Comparison of ENCODE assay signal across 20 cellular contexts in the genomic region with DNA sequence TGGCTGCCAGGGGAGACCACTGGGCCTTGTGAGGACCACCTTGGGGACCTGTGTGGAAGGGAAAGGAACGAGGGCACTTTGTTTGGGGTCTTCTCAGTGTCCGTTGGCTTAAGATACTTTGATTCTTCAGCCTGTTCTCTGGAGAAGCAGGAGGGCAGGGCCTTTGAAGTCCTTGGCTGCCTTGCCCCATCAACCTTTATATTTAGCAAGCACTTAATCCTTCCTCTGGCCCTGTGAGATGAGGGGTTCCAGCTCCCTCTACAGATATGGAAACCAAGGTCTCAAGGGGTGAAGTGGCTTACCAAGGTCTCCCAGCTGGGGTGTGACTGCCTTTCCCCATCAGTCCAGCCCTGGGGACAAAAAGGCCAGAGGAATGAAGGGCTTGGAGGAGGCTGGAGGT. TPM values are rescaled to one million over a fixed set of nuclear protein-coding genes. Genes with fewer than 3 reads are reported as not detected.
"Had no signal": no experiment of that assay in that cellular context is flagged by ENCODE, and none has a peak within 500 bp of the region (broad histone marks: within the 10 kb centered on the region; RNA-seq: fewer than 3 reads in every experiment).

No MANE protein-coding gene starts in this region.

- H3K27ac Mint-ChIP-seq: activated CD4-positive, alpha-beta T cell treated with anti-CD3 and anti-CD28 coated beads, Interleukin-2, amount 10 ng/mL, durations not matched to agents 7 days and 5 days; naive thymus-derived CD8-positive, alpha-beta T cell; T-helper 2 cell treated with Interferon-gamma antibody and Interleukin-4, amounts not matched to agents 5 μg/mL and 100 μg/mL, for 36 hours had no signal

- DNase-seq: activated CD4-positive, alpha-beta T cell treated with anti-CD3 and anti-CD28 coated beads, Interleukin-2, amount 10 ng/mL, durations not matched to agents 7 days and 5 days; activated CD8-positive, alpha-beta memory T cell treated with anti-CD3 and anti-CD28 coated beads for 24 hours; activated naive CD4-positive, alpha-beta T cell; esophagus squamous epithelium; naive thymus-derived CD8-positive, alpha-beta T cell; small intestine; stimulated activated CD4-positive, alpha-beta T cell treated with anti-CD3 and anti-CD28 coated beads, Interleukin-4, amount 100 ng/mL, for 4 hours; stimulated activated CD8-positive, alpha-beta memory T cell treated with anti-CD3 and anti-CD28 coated beads, Interleukin-4, amount 100 ng/mL, for 48 hours; stimulated activated naive CD8-positive, alpha-beta T cell treated with anti-CD3 and anti-CD28 coated beads, Interleukin-15, Interleukin-2, amounts not matched to agents 100 U/mL and 50 U/mL, for 24 hours; SW 1271 had no signal

- H3K9me3 Mint-ChIP-seq: activated CD4-positive, alpha-beta T cell treated with anti-CD3 and anti-CD28 coated beads, Interleukin-2, amount 10 ng/mL, durations not matched to agents 7 days and 5 days; naive thymus-derived CD8-positive, alpha-beta T cell; T-helper 2 cell treated with Interferon-gamma antibody and Interleukin-4, amounts not matched to agents 5 μg/mL and 100 μg/mL, for 36 hours had no signal

- H3K9me3 ChIP-seq: breast epithelium, esophagus squamous epithelium, suprapubic skin had no signal

- H3K27ac ChIP-seq: suprapubic skin had no signal

- H3K27me3 ChIP-seq: breast epithelium, esophagus squamous epithelium, suprapubic skin had no signal

- H3K4me3 ChIP-seq: breast epithelium, esophagus squamous epithelium, suprapubic skin had no signal

- H3K36me3 ChIP-seq: breast epithelium, suprapubic skin had no signal

- H3K4me3 Mint-ChIP-seq: activated CD4-positive, alpha-beta T cell treated with anti-CD3 and anti-CD28 coated beads, Interleukin-2, amount 10 ng/mL, durations not matched to agents 7 days and 5 days; naive thymus-derived CD8-positive, alpha-beta T cell; T-helper 2 cell treated with Interferon-gamma antibody and Interleukin-4, amounts not matched to agents 5 μg/mL and 100 μg/mL, for 36 hours had no signal

- H3K4me1 Mint-ChIP-seq: activated CD4-positive, alpha-beta T cell treated with anti-CD3 and anti-CD28 coated beads, Interleukin-2, amount 10 ng/mL, durations not matched to agents 7 days and 5 days had no signal

- H3K27me3 Mint-ChIP-seq: activated CD4-positive, alpha-beta T cell treated with anti-CD3 and anti-CD28 coated beads, Interleukin-2, amount 10 ng/mL, durations not matched to agents 7 days and 5 days; naive thymus-derived CD8-positive, alpha-beta T cell had no signal

- H3K4me1 ChIP-seq: breast epithelium had no signal

RNA-seq across cellular contexts. Expression of gene DNAI2, which starts 32.2 kb away (rescaled TPM):
- total RNA-seq: aorta, breast epithelium, endothelial cell of umbilical vein, fibroblast of villous mesenchyme, glomerular endothelial cell, lung microvascular endothelial cell, SK-MEL-5, suprapubic skin, ureter had no signal
